ENCODE assay signal across 8 cellular contexts in the genomic region with DNA sequence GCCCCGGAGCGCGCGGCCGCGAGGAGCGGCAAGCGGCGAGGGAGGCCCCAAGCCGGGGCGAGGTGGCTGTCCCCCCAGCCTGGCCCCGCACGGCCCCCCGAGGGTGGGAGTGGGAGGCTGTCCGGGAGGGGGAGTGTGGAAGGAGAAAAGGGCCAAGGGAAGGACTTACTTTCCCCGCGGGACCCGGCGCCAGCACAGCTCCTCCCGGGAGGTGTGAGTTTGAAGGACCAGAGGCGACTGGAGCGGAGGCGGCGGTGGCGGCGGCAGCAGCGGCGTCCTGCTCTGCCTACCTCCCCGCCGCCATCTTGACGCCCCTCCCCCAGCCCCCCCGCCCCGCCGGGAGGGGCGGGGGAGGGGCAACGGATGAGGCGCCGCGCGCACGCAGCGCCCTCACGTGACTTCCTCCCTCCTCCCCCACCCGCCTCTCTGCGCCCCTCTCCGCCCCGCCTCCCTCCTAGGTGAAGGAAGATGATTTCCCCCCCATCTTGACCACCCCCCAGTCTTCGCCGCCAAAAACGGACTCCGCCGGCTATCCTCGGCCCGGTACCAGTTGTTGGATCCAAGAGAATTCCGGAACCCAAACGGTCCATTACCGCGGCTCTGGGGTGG. TPM values are rescaled to one million over a fixed set of nuclear protein-coding genes. Genes with fewer than 3 reads are reported as not detected.
DNase-seq lines count a peak whose midpoint lies in the region; ATAC-seq and TF ChIP-seq lines count a peak whose summit lies in the region.

A gene (minus strand): TSS at position 316 of the 609 bp plus-strand sequence. CDS start 14,406 bp downstream, outside the sequence.

- H3K9me3 ChIP-seq in Loucy (ENCODE audit: insufficient read depth, low read depth, low read length) (no peaks in the 10 kb centered on the region), RWPE2 (ENCODE audit: severe bottlenecking) (no peaks in the 10 kb centered on the region), neuronal stem cell (replicated peaks in 1 of 2; ENCODE audit: control insufficient read depth in 2 of 2, insufficient read depth in 1 of 2, low read depth in 1 of 2, low read length in 2 of 2) (no peaks in the 10 kb centered on the region)

- H4K8ac ChIP-seq in neuronal stem cell (ENCODE audit: low read depth, low read length): no peak within 1 kb of the TSS

- peak within 1 kb of the TSS; percentile 79 for H2AK5ac ChIP-seq in neuronal stem cell (ENCODE audit: low read depth, low read length)

- TF ChIP-seq CTCF in Loucy (conservative IDR thresholded peaks at IDR 0.05; ENCODE audit: low read length) (no peak), RWPE2 (IDR thresholded peaks at IDR 0.05; ENCODE audit: poor library complexity, severe bottlenecking) (no peak), foreskin keratinocyte (conservative IDR thresholded peaks at IDR 0.05) (no peak), subcutaneous adipose tissue (IDR thresholded peaks at IDR 0.05; ENCODE audit: low read depth) (no peak)

- H3K23ac ChIP-seq in neuronal stem cell (ENCODE audit: low read depth, low read length, poor library complexity): peak within 1 kb of the TSS; percentile 58

- H3F3A ChIP-seq in Loucy (ENCODE audit: low read depth): peaks cover 4% of the 10 kb centered on the region; the same call in 1 of the 2 replicates

- peak within 1 kb of the TSS; percentile 22 for H2BK12ac ChIP-seq in neuronal stem cell (ENCODE audit: low read length)

- WGBS in neuronal stem cell (ENCODE audit: extremely low coverage in 2 of 2, insufficient read length in 2 of 2, insufficient replicate concordance in 1 of 2), 2 donors: no CpG with 5 or more reads among the region's 58 CpGs

- H3K14ac ChIP-seq in neuronal stem cell (ENCODE audit: low read length): peak within 1 kb of the TSS; percentile 40

- peak within 1 kb of the TSS; percentile 98 for H3K18ac ChIP-seq in neuronal stem cell (ENCODE audit: low read length)

- H4K91ac ChIP-seq in neuronal stem cell (ENCODE audit: low read depth, low read length, poor library complexity): no peak within 1 kb of the TSS

- H3K4ac ChIP-seq in neuronal stem cell (ENCODE audit: low read length): peak within 1 kb of the TSS; percentile 76

- DNase-seq in DMS153 (lab: John Stamatoyannopoulos, UW): peak; percentile 78
- DNase-seq in RWPE2 (ENCODE audit: low spot score): peak; percentile 88
- DNase-seq in activated gamma-delta T cell treated with anti-CD3 and anti-CD28 coated beads, Interleukin-2, amount 50 U/mL, for 16 hours (ENCODE audit: low read depth): peak; percentile 83
- DNase-seq in foreskin keratinocyte: peak in 1 of 2 donors; percentile 77
- DNase-seq in neuronal stem cell (ENCODE audit: low spot score): peak; percentile 93

- peak within 1 kb of the TSS; percentile 96 for H3K4me2 ChIP-seq in Loucy (ENCODE audit: low read depth, low read length, poor library complexity, severe bottlenecking)
- H3K4me2 ChIP-seq in neuronal stem cell (ENCODE audit: insufficient read depth, low read length, poor library complexity, severe bottlenecking): peak within 1 kb of the TSS; percentile 68

- peaks cover 43% of the 10 kb centered on the region for H4K20me1 ChIP-seq in Loucy (ENCODE audit: insufficient read depth, low read length, poor library complexity, severe bottlenecking)

- peak within 1 kb of the TSS; percentile 75 for H3K27ac ChIP-seq in RWPE2 (ENCODE audit: poor library complexity, severe bottlenecking)
- H3K27ac ChIP-seq in foreskin keratinocyte: peak within 1 kb of the TSS; percentile 88
- H3K27ac ChIP-seq in neuronal stem cell (replicated peaks; ENCODE audit: low read length): peak within 1 kb of the TSS; percentile 85

- H3K27me3 ChIP-seq in Loucy (ENCODE audit: insufficient read depth, low read length, poor library complexity, severe bottlenecking): no peaks in the 10 kb centered on the region
- H3K27me3 ChIP-seq in RWPE2 (ENCODE audit: insufficient read depth, poor library complexity, severe bottlenecking): no peaks in the 10 kb centered on the region
- no peaks in the 10 kb centered on the region for H3K27me3 ChIP-seq in foreskin keratinocyte
- no peaks in the 10 kb centered on the region for H3K27me3 ChIP-seq in neuronal stem cell (ENCODE audit: control insufficient read depth in 3 of 3, insufficient read depth in 3 of 3, low read depth in 1 of 3, low read length in 3 of 3)

- H3K79me2 ChIP-seq in Loucy (ENCODE audit: insufficient read depth, low read length): peaks cover 50% of the 10 kb centered on the region

- peak within 1 kb of the TSS; percentile 99 for H2BK5ac ChIP-seq in neuronal stem cell (ENCODE audit: low read length)

- H3K4me1 ChIP-seq in Loucy (ENCODE audit: insufficient read depth, low read length, poor library complexity, severe bottlenecking): peaks cover 21% of the 10 kb centered on the region
- H3K4me1 ChIP-seq in RWPE2 (ENCODE audit: insufficient read depth, poor library complexity, severe bottlenecking): peaks cover 8% of the 10 kb centered on the region
- H3K4me1 ChIP-seq in foreskin keratinocyte: peaks cover 6% of the 10 kb centered on the region
- H3K4me1 ChIP-seq in neuronal stem cell (ENCODE audit: control insufficient read depth in 2 of 2, insufficient read depth in 1 of 2, low read depth in 1 of 2, low read length in 2 of 2): peaks cover 5 to 8% of the 10 kb centered on the region in 2 donors

- ATAC-seq in GM21786 (IDR thresholded peaks at IDR 0.05; ENCODE audit: unreplicated experiment) (peak; percentile 23), RWPE2 (ENCODE audit: low read depth) (peak; percentile 41), foreskin keratinocyte (peak; percentile 65)

- H2BK120ac ChIP-seq in neuronal stem cell (ENCODE audit: low read depth, low read length): peak within 1 kb of the TSS; percentile 95

- H3K79me1 ChIP-seq in neuronal stem cell (ENCODE audit: low read depth, low read length): peaks cover 4% of the 10 kb centered on the region

- H3K4me3 ChIP-seq in Loucy (ENCODE audit: low read length, poor library complexity, severe bottlenecking): peak within 1 kb of the TSS; percentile 84
- H3K4me3 ChIP-seq in RWPE2 (ENCODE audit: severe bottlenecking): peak within 1 kb of the TSS; percentile 99
- H3K4me3 ChIP-seq in neuronal stem cell (ENCODE audit: low read length in 2 of 2): peak within 1 kb of the TSS; percentile 65 to 91

- peak within 1 kb of the TSS; percentile 83 for H3K9ac ChIP-seq in Loucy (ENCODE audit: low read depth, low read length, poor library complexity, severe bottlenecking)
- H3K9ac ChIP-seq in neuronal stem cell (ENCODE audit: low read depth, low read length, poor library complexity): peak within 1 kb of the TSS; percentile 96

- no peaks in the 10 kb centered on the region for H3K9me2 ChIP-seq in Loucy (replicated peaks; ENCODE audit: low read depth, low read length)

- H3K36me3 ChIP-seq in Loucy (ENCODE audit: insufficient read depth, low read length) (no peaks in the 10 kb centered on the region), RWPE2 (ENCODE audit: low read depth) (peaks cover 3% of the 10 kb centered on the region; the same call in 1 of the 2 replicates), neuronal stem cell (replicated peaks in 1 of 2; ENCODE audit: control insufficient read depth in 2 of 2, insufficient read depth in 2 of 2, low read length in 2 of 2) (peaks cover 0 to 12% of the 10 kb centered on the region in 2 donors)

- H2BK15ac ChIP-seq in neuronal stem cell (ENCODE audit: low read length): peak within 1 kb of the TSS; percentile 71

- H2AFZ ChIP-seq in Loucy (ENCODE audit: low read length): peak within 1 kb of the TSS; percentile 85
- H2AFZ ChIP-seq in neuronal stem cell (ENCODE audit: low read length): peak within 1 kb of the TSS; percentile 94

RNA-seq across cellular contexts. Expression of the gene that starts here (rescaled TPM):
- 36.6 and 36.8 TPM in 2 replicates for total RNA-seq in foreskin keratinocyte
- 3.1 and 3.9 TPM in 2 replicates for polyA plus RNA-seq in foreskin keratinocyte
- polyA plus RNA-seq in neuronal stem cell (2013, experiment 1 of 2): 24.7 TPM
- polyA plus RNA-seq in neuronal stem cell (2013, experiment 2 of 2): 26.0 TPM
- total RNA-seq in subcutaneous adipose tissue: 10 to 100 TPM; 19.2 to 26.2 (median 21.4) TPM
